1 cellular context compared by ENCODE assay signal in the genomic region with DNA sequence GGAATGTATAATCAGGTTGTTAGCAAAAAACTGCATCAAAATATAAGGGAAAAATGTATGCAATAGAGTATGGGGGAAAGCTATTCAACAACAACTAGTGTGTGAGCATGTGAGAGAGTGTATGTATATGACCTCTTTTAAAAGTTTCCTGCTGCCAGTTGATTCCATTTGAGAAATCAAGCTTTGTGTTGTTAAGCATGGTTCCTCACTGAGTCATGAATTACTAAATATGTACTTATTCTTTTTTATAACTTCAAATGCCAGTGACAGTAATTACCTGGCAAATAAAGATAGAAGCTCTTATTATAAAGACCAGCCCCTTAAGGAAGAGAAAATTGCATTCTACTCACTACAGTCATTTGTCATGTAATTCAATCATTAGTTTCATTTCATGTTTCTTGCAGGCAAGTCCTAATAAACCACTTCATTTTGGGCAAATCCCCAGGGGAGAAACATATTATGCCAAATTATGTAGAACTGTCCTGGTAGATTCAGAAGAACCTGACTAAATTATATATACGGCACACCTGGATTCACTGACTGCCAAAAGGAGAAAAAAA.
TF ChIP-seq lines count a peak whose summit lies in the region.

No MANE protein-coding gene starts in this region.

TF ChIP-seq in IMR-90, 13 proteins besides CTCF, POLR2A, EP300 and RAD21:
- TF ChIP-seq SMC3 (IDR thresholded peaks at IDR 0.05; ENCODE audit: low read depth, low read length): no peak
- TF ChIP-seq MAZ (IDR thresholded peaks at IDR 0.05; ENCODE audit: borderline replicate concordance, low read depth, low read length): no peak
- TF ChIP-seq RCOR1 (IDR thresholded peaks at IDR 0.05; ENCODE audit: insufficient replicate concordance, low read length): no peak
- TF ChIP-seq, protein P1, sequence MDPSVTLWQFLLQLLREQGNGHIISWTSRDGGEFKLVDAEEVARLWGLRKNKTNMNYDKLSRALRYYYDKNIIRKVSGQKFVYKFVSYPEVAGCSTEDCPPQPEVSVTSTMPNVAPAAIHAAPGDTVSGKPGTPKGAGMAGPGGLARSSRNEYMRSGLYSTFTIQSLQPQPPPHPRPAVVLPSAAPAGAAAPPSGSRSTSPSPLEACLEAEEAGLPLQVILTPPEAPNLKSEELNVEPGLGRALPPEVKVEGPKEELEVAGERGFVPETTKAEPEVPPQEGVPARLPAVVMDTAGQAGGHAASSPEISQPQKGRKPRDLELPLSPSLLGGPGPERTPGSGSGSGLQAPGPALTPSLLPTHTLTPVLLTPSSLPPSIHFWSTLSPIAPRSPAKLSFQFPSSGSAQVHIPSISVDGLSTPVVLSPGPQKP (IDR thresholded peaks at IDR 0.05; ENCODE audit: borderline replicate concordance, low read depth, low read length): no peak
- TF ChIP-seq, protein P2, sequence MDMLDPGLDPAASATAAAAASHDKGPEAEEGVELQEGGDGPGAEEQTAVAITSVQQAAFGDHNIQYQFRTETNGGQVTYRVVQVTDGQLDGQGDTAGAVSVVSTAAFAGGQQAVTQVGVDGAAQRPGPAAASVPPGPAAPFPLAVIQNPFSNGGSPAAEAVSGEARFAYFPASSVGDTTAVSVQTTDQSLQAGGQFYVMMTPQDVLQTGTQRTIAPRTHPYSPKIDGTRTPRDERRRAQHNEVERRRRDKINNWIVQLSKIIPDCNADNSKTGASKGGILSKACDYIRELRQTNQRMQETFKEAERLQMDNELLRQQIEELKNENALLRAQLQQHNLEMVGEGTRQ (IDR thresholded peaks at IDR 0.05; ENCODE audit: low read depth, low read length): no peak
- TF ChIP-seq BHLHE40 (IDR thresholded peaks at IDR 0.05; ENCODE audit: low read depth, low read length): no peak
- no peak for TF ChIP-seq CEBPB (IDR thresholded peaks at IDR 0.05; ENCODE audit: low read depth, low read length)
- no peak for TF ChIP-seq CHD1 (IDR thresholded peaks at IDR 0.05; ENCODE audit: low read depth, low read length)
- no peak for TF ChIP-seq RFX5 (IDR thresholded peaks at IDR 0.05; ENCODE audit: low read depth, low read length)
- TF ChIP-seq FOS (IDR thresholded peaks at IDR 0.05; ENCODE audit: low read depth, low read length): no peak
- TF ChIP-seq MAFK (IDR thresholded peaks at IDR 0.05; ENCODE audit: low read depth, low read length): no peak
- no peak for TF ChIP-seq MXI1 (IDR thresholded peaks at IDR 0.05; ENCODE audit: borderline replicate concordance, low read depth, low read length)
- TF ChIP-seq NFE2L2 (IDR thresholded peaks at IDR 0.05; ENCODE audit: low read depth, low read length): no peak
